ENCODE assay signal across 23 cellular contexts in the genomic region with DNA sequence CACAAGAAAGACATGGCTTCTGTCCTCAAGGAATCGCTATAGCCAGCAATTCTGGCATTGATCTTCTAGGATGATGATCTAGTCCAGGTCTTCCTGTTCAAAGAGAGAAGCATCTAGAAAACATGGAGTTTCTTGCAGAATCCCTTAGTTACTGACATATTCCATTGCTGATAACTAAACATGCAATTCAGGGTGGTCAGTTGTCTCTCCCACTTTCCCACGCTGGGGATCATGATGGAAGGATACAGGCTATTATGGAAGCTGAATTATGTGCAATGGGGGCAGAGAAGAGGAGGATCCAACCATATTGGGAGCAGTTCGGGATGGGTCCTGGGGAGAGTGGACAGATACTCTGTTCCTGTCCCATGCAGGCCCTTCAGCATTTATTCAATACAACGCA. TPM values are rescaled to one million over a fixed set of nuclear protein-coding genes. Genes with fewer than 3 reads are reported as not detected.
A peak's percentile ranks its signal among the peaks of the same experiment; 100 is the strongest.
DNase-seq lines count a peak whose midpoint lies in the region; ATAC-seq, FAIRE-seq and TF ChIP-seq lines count a peak whose summit lies in the region.
"Had no signal": no experiment of that assay in that cellular context is flagged by ENCODE, and none has a peak within 500 bp of the region (broad histone marks: within the 10 kb centered on the region; RNA-seq: fewer than 3 reads in every experiment).

No MANE protein-coding gene starts in this region.

- H3K4me2 ChIP-seq in HepG2 (ENCODE audit: low read depth, low read length) (no peak overlapping the region), osteoblast (ENCODE audit: insufficient read depth, low read length) (no peak overlapping the region)
- H3K4me2 ChIP-seq: A549; BLaER1 treated with 17β-estradiol and CSF1 and Interleukin-3, amounts not matched to agents 10 nM and 100 nM had no signal

- H3K9me3 ChIP-seq in HepG2 (ENCODE audit: low read length) (no peaks in the 10 kb centered on the region), right lobe of liver (no peaks in the 10 kb centered on the region), osteoblast (ENCODE audit: low read depth, low read length) (no peaks in the 10 kb centered on the region)
- H3K9me3 ChIP-seq: BLaER1 treated with 17β-estradiol and CSF1 and Interleukin-3, amounts not matched to agents 10 nM and 100 nM; Caco-2 had no signal

- 12% methylated on average over 4 of the region's 4 CpGs for WGBS in HepG2 (ENCODE audit: low lambda C conversion rate)
- 82% methylated on average over 4 of the region's 4 CpGs for WGBS in right lobe of liver (ENCODE audit: insufficient coverage, low coverage, low lambda C conversion rate, missing lambda C conversion rate)

- no peaks in the 10 kb centered on the region for H4K20me1 ChIP-seq in HepG2 (ENCODE audit: insufficient read depth, low read length)
- no peaks in the 10 kb centered on the region for H4K20me1 ChIP-seq in osteoblast (ENCODE audit: insufficient read depth, low read length)
- H4K20me1 ChIP-seq: BLaER1 treated with 17β-estradiol and CSF1 and Interleukin-3, amounts not matched to agents 10 nM and 100 nM had no signal

- ATAC-seq in HepG2 (no peak), right lobe of liver (no peak), GM21423 (IDR thresholded peaks at IDR 0.05; ENCODE audit: unreplicated experiment) (no peak)
- ATAC-seq: A549; CD8-positive, alpha-beta T cell had no signal

- in situ Hi-C loops in HepG2 (cut with HindIII; ENCODE audit: extremely low pct_ligation_motif_present, low pct_unique_long_range_greater_than_20kb) = no loop called here

- CTCF ChIA-PET in HepG2 (lab: Yijun Ruan, JAX; ENCODE audit: low intra/inter-chr PET ratio, low total read pairs) = no interaction called here

- H3K9ac ChIP-seq in HepG2 (ENCODE audit: insufficient read depth, low read depth, low read length) = no peak overlapping the region
- H3K9ac ChIP-seq: BLaER1 treated with 17β-estradiol and CSF1 and Interleukin-3, amounts not matched to agents 10 nM and 100 nM had no signal

- intact Hi-C loops in HepG2 (cut with micrococcal nuclease; ENCODE audit: unreplicated experiment) (no loop called here), right lobe of liver (cut with DNase I) (no loop called here)

- H3K4me1 ChIP-seq in HepG2 (ENCODE audit: insufficient read depth, low read length) (no peaks in the 10 kb centered on the region), right lobe of liver (no peaks in the 10 kb centered on the region), osteoblast (ENCODE audit: insufficient read depth, low read length) (no peaks in the 10 kb centered on the region)
- H3K4me1 ChIP-seq: A549; BLaER1 treated with 17β-estradiol and CSF1 and Interleukin-3, amounts not matched to agents 10 nM and 100 nM; Caco-2 had no signal

- FAIRE-seq in HepG2 (lab: Jason Lieb, UNC) = no peak
- FAIRE-seq: A549, D721Med, G401.6, GM12891, GM19239 had no signal

- H3K4me3 ChIP-seq in HepG2 (replicated peaks in 1 of 3; ENCODE audit: insufficient read depth in 1 of 3, low read depth in 2 of 3, low read length in 3 of 3) (no peak overlapping the region), right lobe of liver (no peak overlapping the region), osteoblast (ENCODE audit: insufficient read depth, low read length) (no peak overlapping the region)
- H3K4me3 ChIP-seq: A549; BLaER1 treated with 17β-estradiol and CSF1 and Interleukin-3, amounts not matched to agents 10 nM and 100 nM had no signal

- H3K27me3 ChIP-seq in HepG2 (ENCODE audit: control insufficient read depth in 1 of 2, insufficient read depth in 2 of 2, low read length in 2 of 2) (peaks cover 1 to 9% of the 10 kb centered on the region in 2 experiments; a peak in 3 of 5 replicates), right lobe of liver (no peaks in the 10 kb centered on the region), osteoblast (ENCODE audit: insufficient read depth, low read length) (no peaks in the 10 kb centered on the region)
- H3K27me3 ChIP-seq: BLaER1 treated with 17β-estradiol and CSF1 and Interleukin-3, amounts not matched to agents 10 nM and 100 nM had no signal

- no peaks in the 10 kb centered on the region for H3K36me3 ChIP-seq in HepG2 (replicated peaks in 1 of 2; ENCODE audit: control insufficient read depth in 1 of 2, insufficient read depth in 2 of 2, low read length in 2 of 2)
- H3K36me3 ChIP-seq in right lobe of liver = no peaks in the 10 kb centered on the region
- H3K36me3 ChIP-seq in osteoblast (ENCODE audit: insufficient read depth, low read length) = no peaks in the 10 kb centered on the region
- H3K36me3 ChIP-seq: BLaER1 treated with 17β-estradiol and CSF1 and Interleukin-3, amounts not matched to agents 10 nM and 100 nM had no signal

- H3K79me2 ChIP-seq in HepG2 (ENCODE audit: insufficient read depth, low read length) = no peaks in the 10 kb centered on the region
- H3K79me2 ChIP-seq in osteoblast (ENCODE audit: insufficient read depth, low read length) = no peaks in the 10 kb centered on the region

- TF ChIP-seq EP300 in HepG2 (IDR thresholded peaks at IDR 0.05; ENCODE audit: low read depth in 2 of 2, low read length in 2 of 2) (no peak), HepG2 (CRISPR knock-in tag; IDR thresholded peaks at IDR 0.05; ENCODE audit: borderline replicate concordance) (no peak)

- POLR2A ChIA-PET in HepG2 (lab: Yijun Ruan, JAX) = no interaction called here

- no peak for DNase-seq in HepG2 (ENCODE audit: low spot score)
- DNase-seq in right lobe of liver = no peak
- peak; percentile 50 for DNase-seq in osteoblast (ENCODE audit: insufficient read length, low spot score, missing footprints)
- no peak for DNase-seq in MV-4-11 (lab: John Stamatoyannopoulos, UW)
- DNase-seq: AML-193; Caco-2; Calu3; CD4-positive, alpha-beta T cell; CD8-positive, alpha-beta T cell; DMS79 treated with DMSO at 0.1 percent for 48 hours; GF-D8 had no signal

- TF ChIP-seq RAD21 in HepG2 (CRISPR knock-in tag; IDR thresholded peaks at IDR 0.05) = no peak

- BruUV-seq in HepG2 (replicated peaks; lab: Mats Ljungman, UMichigan) = no TSS peak

- TF ChIP-seq CTCF in HepG2 (CRISPR knock-in tag; IDR thresholded peaks at IDR 0.05) = no peak
- TF ChIP-seq CTCF in right lobe of liver (IDR thresholded peaks at IDR 0.05) = no peak
- TF ChIP-seq CTCF in osteoblast (IDR thresholded peaks at IDR 0.05; ENCODE audit: extremely low read depth, low read depth, low read length) = no peak

- no peak overlapping the region for H3K27ac ChIP-seq in HepG2 (ENCODE audit: extremely low read length, insufficient read depth, low read length)
- no peak overlapping the region for H3K27ac ChIP-seq in right lobe of liver
- no peak overlapping the region for H3K27ac ChIP-seq in osteoblast (ENCODE audit: low read depth, low read length)
- H3K27ac ChIP-seq: 22Rv1; A549; BLaER1 treated with 17β-estradiol and CSF1 and Interleukin-3, amounts not matched to agents 10 nM and 100 nM; C4-2B had no signal

- H2AFZ ChIP-seq in HepG2 (ENCODE audit: low read length) = no peak overlapping the region
- no peak overlapping the region for H2AFZ ChIP-seq in osteoblast (ENCODE audit: low read length)

- TF ChIP-seq POLR2A in HepG2 (IDR thresholded peaks at IDR 0.05; ENCODE audit: insufficient read depth in 1 of 2, low read depth in 2 of 2, low read length in 2 of 2) (no peak), right lobe of liver (IDR thresholded peaks at IDR 0.05) (no peak)

TF ChIP-seq in HepG2, 621 proteins besides CTCF, POLR2A, EP300 and RAD21 (continues in another document):
- TF ChIP-seq, protein P1, sequence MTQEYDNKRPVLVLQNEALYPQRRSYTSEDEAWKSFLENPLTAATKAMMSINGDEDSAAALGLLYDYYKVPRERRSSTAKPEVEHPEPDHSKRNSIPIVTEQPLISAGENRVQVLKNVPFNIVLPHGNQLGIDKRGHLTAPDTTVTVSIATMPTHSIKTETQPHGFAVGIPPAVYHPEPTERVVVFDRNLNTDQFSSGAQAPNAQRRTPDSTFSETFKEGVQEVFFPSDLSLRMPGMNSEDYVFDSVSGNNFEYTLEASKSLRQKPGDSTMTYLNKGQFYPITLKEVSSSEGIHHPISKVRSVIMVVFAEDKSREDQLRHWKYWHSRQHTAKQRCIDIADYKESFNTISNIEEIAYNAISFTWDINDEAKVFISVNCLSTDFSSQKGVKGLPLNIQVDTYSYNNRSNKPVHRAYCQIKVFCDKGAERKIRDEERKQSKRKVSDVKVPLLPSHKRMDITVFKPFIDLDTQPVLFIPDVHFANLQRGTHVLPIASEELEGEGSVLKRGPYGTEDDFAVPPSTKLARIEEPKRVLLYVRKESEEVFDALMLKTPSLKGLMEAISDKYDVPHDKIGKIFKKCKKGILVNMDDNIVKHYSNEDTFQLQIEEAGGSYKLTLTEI (CRISPR knock-in tag; conservative IDR thresholded peaks at IDR 0.05) = no peak
- TF ChIP-seq NR2F6 (IDR thresholded peaks at IDR 0.05) (no peak), NR2F6 (CRISPR knock-in tag; IDR thresholded peaks at IDR 0.05) (no peak), ZNF317 (CRISPR knock-in tag; IDR thresholded peaks at IDR 0.05) (peak; percentile 54; the same call in 1 of the 2 replicates), ZNF652 (CRISPR knock-in tag; IDR thresholded peaks at IDR 0.05; ENCODE audit: borderline replicate concordance, low read depth) (no peak), JUNB (CRISPR knock-in tag; IDR thresholded peaks at IDR 0.05; ENCODE audit: borderline replicate concordance) (no peak)

RNA-seq across cellular contexts. Expression of a gene that starts 9.8 kb away (rescaled TPM):
- total RNA-seq in HepG2 (2016; rRNA removed; fragmentation: Illumina TruSeq; extraction: Trizol) (not detected in 2 replicates), right lobe of liver (under 1 TPM in 1 of 6 experiments, not detected in 5; 0.12 TPM), osteoblast (not detected in 2 replicates)
- not detected in 2 replicates for total RNA-seq in HepG2 (2016; cell fraction: cytosol; rRNA removed; fragmentation: Illumina TruSeq; extraction: Trizol; ENCODE audit: low read depth)
- total RNA-seq in HepG2 (2016; cell fraction: insoluble cytoplasmic fraction; rRNA removed; fragmentation: Illumina TruSeq; extraction: Trizol) = not detected in 2 replicates
- not detected in 2 replicates for total RNA-seq in HepG2 (2016; cell fraction: membrane; rRNA removed; fragmentation: Illumina TruSeq; extraction: Trizol)
- total RNA-seq in HepG2 (2016; cell fraction: nucleus; rRNA removed; fragmentation: Illumina TruSeq; extraction: Trizol) = not detected in 2 replicates
- polyA plus RNA-seq in HepG2 (2011; rRNA removed) = not detected in 2 replicates
- not detected in 2 replicates for polyA plus RNA-seq in HepG2 (2011; cell fraction: cytosol; rRNA removed)
- polyA plus RNA-seq in HepG2 (2011; cell fraction: nucleus; rRNA removed) = not detected in 2 replicates
- polyA plus RNA-seq in HepG2 (2012) = not detected in 2 replicates
- polyA plus RNA-seq in HepG2 (2016; cell fraction: cytosol; fragmentation: Illumina TruSeq; extraction: Trizol; ENCODE audit: low read depth) = not detected in 2 replicates
- not detected in 2 replicates for polyA plus RNA-seq in HepG2 (2016; cell fraction: insoluble cytoplasmic fraction; fragmentation: Illumina TruSeq; extraction: Trizol; ENCODE audit: low read depth)
- not detected in 2 replicates for polyA plus RNA-seq in HepG2 (2016; cell fraction: membrane; fragmentation: Illumina TruSeq; extraction: Trizol; ENCODE audit: low read depth)
- not detected in 2 replicates for polyA plus RNA-seq in HepG2 (2016; cell fraction: nucleus; fragmentation: Illumina TruSeq; extraction: Trizol; ENCODE audit: insufficient read depth, low read depth)
- polyA minus RNA-seq in HepG2 (2011; rRNA and poly(A)+ RNA removed; ENCODE audit: low replicate concordance) = not detected in 2 replicates
- polyA minus RNA-seq in HepG2 (2011; cell fraction: cytosol; rRNA and poly(A)+ RNA removed) = not detected in 2 replicates
- polyA minus RNA-seq in HepG2 (2011; cell fraction: nucleus; rRNA and poly(A)+ RNA removed) = not detected in 2 replicates
- total RNA-seq: A172; B cell; Caco-2; Calu3; CD4-positive, alpha-beta T cell; CD8-positive, alpha-beta T cell had no signal
- polyA plus RNA-seq: BJ had no signal
